Comparison of ENCODE assay signal across 24 cellular contexts in genomic region chr4:7389719-7390118, GRCh38. TPM values are rescaled to one million over a fixed set of nuclear protein-coding genes. Genes with fewer than 3 reads are reported as not detected.
A peak's percentile ranks its signal among the peaks of the same experiment; 100 is the strongest.
DNase-seq lines count a peak whose midpoint lies in the region; ATAC-seq and TF ChIP-seq lines count a peak whose summit lies in the region.
"Had no signal": no experiment of that assay in that cellular context is flagged by ENCODE, and none has a peak within 500 bp of the region (broad histone marks: within the 10 kb centered on the region; RNA-seq: fewer than 3 reads in every experiment).

No MANE protein-coding gene starts in this region.

- H3K4me1 ChIP-seq in GM23338 (ENCODE audit: insufficient read depth) (no peaks in the 10 kb centered on the region), stomach (no peaks in the 10 kb centered on the region), mesenchymal stem cell (ENCODE audit: control insufficient read depth, insufficient read depth, low read depth, low read length) (no peaks in the 10 kb centered on the region)
- H3K4me1 ChIP-seq: adrenal gland had no signal

- TF ChIP-seq CTCF in GM23338 (conservative IDR thresholded peaks at IDR 0.05; ENCODE audit: low read depth in 2 of 2) = no peak
- no peak for TF ChIP-seq CTCF in stomach (IDR thresholded peaks at IDR 0.05)

- no peaks in the 10 kb centered on the region for H3K79me2 ChIP-seq in GM23338 (replicated peaks; ENCODE audit: insufficient read depth)

- no peaks in the 10 kb centered on the region for H3K4me1 Mint-ChIP-seq in activated CD4-positive, alpha-beta memory T cell treated with anti-CD3 and anti-CD28 coated beads, Interleukin-2, amount 10 ng/mL, durations not matched to agents 7 days and 5 days
- H3K4me1 Mint-ChIP-seq in activated CD4-positive, alpha-beta memory T cell treated with anti-CD3 and anti-CD28 coated beads for 36 hours (ENCODE audit: low read depth) = no peaks in the 10 kb centered on the region
- H3K4me1 Mint-ChIP-seq in GM23338 = peaks cover 3% of the 10 kb centered on the region; the same call in 2 of the 3 replicates
- no peaks in the 10 kb centered on the region for H3K4me1 Mint-ChIP-seq in activated naive CD8-positive, alpha-beta T cell treated with anti-CD3 and anti-CD28 coated beads for 36 hours
- H3K4me1 Mint-ChIP-seq: stimulated activated naive B cell treated with anti-CD40 and anti-IgM and Interleukin-4, amounts not matched to agents 10 μg/mL and 1 μg/mL and 100 μg/mL, for 72 hours had no signal

- WGBS in stomach, 5 donors = 48 to 59% (median 50%) methylated on average over 9 to 12 of the region's 12 CpGs
- 73% methylated on average over 12 of the region's 12 CpGs for WGBS in mesenchymal stem cell

- H3K18ac ChIP-seq in mesenchymal stem cell (ENCODE audit: low read depth in 1 of 2, low read length in 2 of 2) = no peak overlapping the region

- H2BK5ac ChIP-seq in mesenchymal stem cell (ENCODE audit: low read depth, low read length, poor library complexity, severe bottlenecking) = no peak overlapping the region

- no peaks in the 10 kb centered on the region for H3K27me3 Mint-ChIP-seq in activated CD4-positive, alpha-beta memory T cell treated with anti-CD3 and anti-CD28 coated beads, Interleukin-2, amount 10 ng/mL, durations not matched to agents 7 days and 5 days
- peaks cover 5% of the 10 kb centered on the region for H3K27me3 Mint-ChIP-seq in activated CD4-positive, alpha-beta memory T cell treated with anti-CD3 and anti-CD28 coated beads for 36 hours
- peaks cover 10% of the 10 kb centered on the region for H3K27me3 Mint-ChIP-seq in GM23338 (ENCODE audit: insufficient read depth, low read depth, poor library complexity)
- H3K27me3 Mint-ChIP-seq in activated naive CD8-positive, alpha-beta T cell treated with anti-CD3 and anti-CD28 coated beads for 36 hours = no peaks in the 10 kb centered on the region

- no peak overlapping the region for H3K14ac ChIP-seq in mesenchymal stem cell (ENCODE audit: low read length in 2 of 2)

- no peak overlapping the region for H3K4me3 Mint-ChIP-seq in activated CD4-positive, alpha-beta memory T cell treated with anti-CD3 and anti-CD28 coated beads, Interleukin-2, amount 10 ng/mL, durations not matched to agents 7 days and 5 days
- no peak overlapping the region for H3K4me3 Mint-ChIP-seq in activated CD4-positive, alpha-beta memory T cell treated with anti-CD3 and anti-CD28 coated beads for 36 hours
- no peak overlapping the region for H3K4me3 Mint-ChIP-seq in GM23338
- no peak overlapping the region for H3K4me3 Mint-ChIP-seq in activated naive CD8-positive, alpha-beta T cell treated with anti-CD3 and anti-CD28 coated beads for 36 hours
- H3K4me3 Mint-ChIP-seq: mesothelial cell of epicardium; nephron; stimulated activated naive B cell treated with anti-CD40 and anti-IgM and Interleukin-4, amounts not matched to agents 10 μg/mL and 1 μg/mL and 100 μg/mL, for 72 hours had no signal

- no peak for TF ChIP-seq EP300 in stomach (IDR thresholded peaks at IDR 0.05)

- H3K9ac ChIP-seq in mesenchymal stem cell (ENCODE audit: low read length) = no peak overlapping the region

- H3K36me3 ChIP-seq in GM23338 (ENCODE audit: insufficient read depth) (no peaks in the 10 kb centered on the region), stomach (no peaks in the 10 kb centered on the region), mesenchymal stem cell (ENCODE audit: control insufficient read depth in 1 of 2, insufficient read depth in 2 of 2, low read depth in 1 of 2, low read length in 2 of 2) (no peaks in the 10 kb centered on the region)
- H3K36me3 ChIP-seq: adrenal gland, tibial nerve had no signal

- H3K4me2 ChIP-seq in GM23338 = no peak overlapping the region
- no peak overlapping the region for H3K4me2 ChIP-seq in mesenchymal stem cell (ENCODE audit: low read length, poor library complexity, severe bottlenecking)

- POLR2A ChIA-PET in activated CD4-positive, alpha-beta memory T cell treated with anti-CD3 and anti-CD28 coated beads, Interleukin-2, amount 10 ng/mL, durations not matched to agents 7 days and 5 days (lab: Charles Lee) = no interaction called here
- POLR2A ChIA-PET in activated CD4-positive, alpha-beta memory T cell treated with anti-CD3 and anti-CD28 coated beads for 36 hours (lab: Charles Lee) = no interaction called here

- H3K4me3 ChIP-seq in GM23338 (no peak overlapping the region), stomach (no peak overlapping the region), mesenchymal stem cell (ENCODE audit: insufficient read depth in 1 of 2, low read depth in 1 of 2, low read length in 2 of 2) (no peak overlapping the region)
- H3K4me3 ChIP-seq: adrenal gland, tibial nerve had no signal

- H2BK120ac ChIP-seq in mesenchymal stem cell (ENCODE audit: low read depth, low read length) = no peak overlapping the region

- H4K20me1 ChIP-seq in GM23338 (replicated peaks; ENCODE audit: insufficient read depth) = no peaks in the 10 kb centered on the region

- peak; percentile 12 for DNase-seq in activated CD4-positive, alpha-beta memory T cell treated with anti-CD3 and anti-CD28 coated beads, Interleukin-2, amount 10 ng/mL, durations not matched to agents 7 days and 5 days
- DNase-seq in activated CD4-positive, alpha-beta memory T cell treated with anti-CD3 and anti-CD28 coated beads for 36 hours = no peak
- no peak for DNase-seq in GM23338 (ENCODE audit: low spot score)
- DNase-seq in left lobe of liver (ENCODE audit: low spot score) = peak; percentile 29
- peak; percentile 16 for DNase-seq in stomach
- no peak for DNase-seq in activated naive CD8-positive, alpha-beta T cell treated with anti-CD3 and anti-CD28 coated beads for 36 hours
- no peak for DNase-seq in mesenchymal stem cell
- DNase-seq: activated CD4-positive, CD25-positive, alpha-beta regulatory T cell treated with anti-CD3 and anti-CD28 coated beads, Interleukin-2, amount 50 U/mL, for 72 hours; activated effector memory CD4-positive, alpha-beta T cell treated with Interleukin-2 at 50 U/mL for 16 hours; AML-193; cortex of kidney; NCI-H1694; NCI-H774; Right ventricle myocardium superior; stimulated activated CD4-positive, alpha-beta T cell treated with anti-CD3 and anti-CD28 coated beads, Interleukin-1b, Interleukin-23, amount 100 ng/mL, for 48 hours; stimulated activated naive B cell treated with anti-CD40 and anti-IgM and Interleukin-4, amounts not matched to agents 10 μg/mL and 1 μg/mL and 100 μg/mL, for 72 hours; SW 1271 had no signal

- 0 out of 2 replicates have a peak, but pooled peaks cover 4% of the 10 kb centered on the region for H3F3A ChIP-seq in GM23338 (replicated peaks; ENCODE audit: low read depth)

- no peaks in the 10 kb centered on the region for H3K36me3 Mint-ChIP-seq in activated CD4-positive, alpha-beta memory T cell treated with anti-CD3 and anti-CD28 coated beads, Interleukin-2, amount 10 ng/mL, durations not matched to agents 7 days and 5 days (ENCODE audit: low read depth)
- H3K36me3 Mint-ChIP-seq in activated CD4-positive, alpha-beta memory T cell treated with anti-CD3 and anti-CD28 coated beads for 36 hours = no peaks in the 10 kb centered on the region
- H3K36me3 Mint-ChIP-seq in GM23338 (ENCODE audit: low read depth) = no peaks in the 10 kb centered on the region
- no peaks in the 10 kb centered on the region for H3K36me3 Mint-ChIP-seq in activated naive CD8-positive, alpha-beta T cell treated with anti-CD3 and anti-CD28 coated beads for 36 hours
- H3K36me3 Mint-ChIP-seq: mesothelial cell of epicardium; stimulated activated naive B cell treated with anti-CD40 and anti-IgM and Interleukin-4, amounts not matched to agents 10 μg/mL and 1 μg/mL and 100 μg/mL, for 72 hours had no signal

- H3K23ac ChIP-seq in mesenchymal stem cell (ENCODE audit: low read length in 2 of 2) = no peak overlapping the region

- H4K91ac ChIP-seq in mesenchymal stem cell (ENCODE audit: low read length) = no peak overlapping the region

- H3K27me3 ChIP-seq in GM23338 (ENCODE audit: insufficient read depth) = no peaks in the 10 kb centered on the region
- peaks cover 0 to 39% (median 7%) of the 10 kb centered on the region in 3 donors for H3K27me3 ChIP-seq in stomach
- peaks cover 33 to 51% of the 10 kb centered on the region in 2 experiments for H3K27me3 ChIP-seq in mesenchymal stem cell (ENCODE audit: control insufficient read depth in 1 of 2, insufficient read depth in 1 of 2, low read length in 2 of 2)
- H3K27me3 ChIP-seq: adrenal gland, tibial nerve had no signal

- no peak overlapping the region for H2AK5ac ChIP-seq in mesenchymal stem cell (ENCODE audit: low read length, severe bottlenecking)

- peaks cover 15% of the 10 kb centered on the region for H3K9me3 Mint-ChIP-seq in activated CD4-positive, alpha-beta memory T cell treated with anti-CD3 and anti-CD28 coated beads, Interleukin-2, amount 10 ng/mL, durations not matched to agents 7 days and 5 days
- peaks cover 11% of the 10 kb centered on the region for H3K9me3 Mint-ChIP-seq in activated CD4-positive, alpha-beta memory T cell treated with anti-CD3 and anti-CD28 coated beads for 36 hours
- no peaks in the 10 kb centered on the region for H3K9me3 Mint-ChIP-seq in GM23338
- H3K9me3 Mint-ChIP-seq in activated naive CD8-positive, alpha-beta T cell treated with anti-CD3 and anti-CD28 coated beads for 36 hours = peaks cover 7% of the 10 kb centered on the region
- H3K9me3 Mint-ChIP-seq: mesothelial cell of epicardium, nephron had no signal

- H3K79me1 ChIP-seq in mesenchymal stem cell (replicated peaks; ENCODE audit: low read length, poor library complexity, severe bottlenecking) = no peaks in the 10 kb centered on the region

- no peak overlapping the region for H2BK12ac ChIP-seq in mesenchymal stem cell (ENCODE audit: low read length in 2 of 2)

- CTCF ChIA-PET in activated CD4-positive, alpha-beta memory T cell treated with anti-CD3 and anti-CD28 coated beads, Interleukin-2, amount 10 ng/mL, durations not matched to agents 7 days and 5 days (lab: Charles Lee) = no interaction called here
- CTCF ChIA-PET in activated CD4-positive, alpha-beta memory T cell treated with anti-CD3 and anti-CD28 coated beads for 36 hours (lab: Charles Lee) = no interaction called here

- no peak overlapping the region for H4K8ac ChIP-seq in mesenchymal stem cell (ENCODE audit: low read length)

- ATAC-seq in GM23338 (peak; percentile 40), left lobe of liver (no peak)
- no peak for ATAC-seq in activated CD4-positive, CD25-positive, alpha-beta regulatory T cell treated with anti-CD3 and anti-CD28 coated beads, Interleukin-2, amount 50 U/mL, for 24 hours
- ATAC-seq: stimulated activated naive B cell treated with anti-CD40 and anti-IgM and Interleukin-4, amounts not matched to agents 10 μg/mL and 1 μg/mL and 100 μg/mL, for 72 hours had no signal

- no peak overlapping the region for H3K27ac Mint-ChIP-seq in activated CD4-positive, alpha-beta memory T cell treated with anti-CD3 and anti-CD28 coated beads, Interleukin-2, amount 10 ng/mL, durations not matched to agents 7 days and 5 days
- no peak overlapping the region for H3K27ac Mint-ChIP-seq in activated CD4-positive, alpha-beta memory T cell treated with anti-CD3 and anti-CD28 coated beads for 36 hours
- no peak overlapping the region for H3K27ac Mint-ChIP-seq in GM23338
- no peak overlapping the region for H3K27ac Mint-ChIP-seq in activated naive CD8-positive, alpha-beta T cell treated with anti-CD3 and anti-CD28 coated beads for 36 hours
- H3K27ac Mint-ChIP-seq: mesothelial cell of epicardium; stimulated activated naive B cell treated with anti-CD40 and anti-IgM and Interleukin-4, amounts not matched to agents 10 μg/mL and 1 μg/mL and 100 μg/mL, for 72 hours had no signal

- no peaks in the 10 kb centered on the region for H3K9me3 ChIP-seq in stomach
- no peaks in the 10 kb centered on the region for H3K9me3 ChIP-seq in mesenchymal stem cell (ENCODE audit: control insufficient read depth, low read length)
- H3K9me3 ChIP-seq: adrenal gland, tibial nerve had no signal

- H3K27ac ChIP-seq in GM23338 (ENCODE audit: low read depth) = no peak overlapping the region
- no peak overlapping the region for H3K27ac ChIP-seq in stomach
- no peak overlapping the region for H3K27ac ChIP-seq in mesenchymal stem cell (ENCODE audit: low read length, poor library complexity, severe bottlenecking)
- H3K27ac ChIP-seq: adrenal gland, tibial nerve had no signal

- no peak for TF ChIP-seq POLR2A in stomach (IDR thresholded peaks at IDR 0.05)

- no peak overlapping the region for H3K4ac ChIP-seq in mesenchymal stem cell (ENCODE audit: low read depth in 1 of 2, low read length in 2 of 2)

- H3K9me2 ChIP-seq in GM23338 (ENCODE audit: insufficient read depth) = no peaks in the 10 kb centered on the region

- intact Hi-C loops in activated CD4-positive, alpha-beta memory T cell treated with anti-CD3 and anti-CD28 coated beads for 36 hours (cut with micrococcal nuclease) = no loop called here
- intact Hi-C loops in stomach (cut with DNase I; ENCODE audit: low total_unique reads) = no loop called here

- no peak overlapping the region for H2BK15ac ChIP-seq in mesenchymal stem cell (ENCODE audit: low read depth, poor library complexity, severe bottlenecking)

- H2AFZ ChIP-seq in GM23338 (no peak overlapping the region), mesenchymal stem cell (ENCODE audit: low read depth, low read length) (no peak overlapping the region)

RNA-seq across cellular contexts. Expression of gene PSAPL1, which starts 45.0 kb away (rescaled TPM):
- total RNA-seq in activated CD4-positive, alpha-beta memory T cell treated with anti-CD3 and anti-CD28 coated beads, Interleukin-2, amount 10 ng/mL, durations not matched to agents 7 days and 5 days = not detected
- not detected for total RNA-seq in activated CD4-positive, alpha-beta memory T cell treated with anti-CD3 and anti-CD28 coated beads for 36 hours
- not detected in 2 replicates for total RNA-seq in GM23338 (2014; rRNA removed; shearing (Covaris generic))
- polyA plus RNA-seq in GM23338 (2016; fragmentation: Nextera tagmentation; extraction: Ambion mirVana) (not detected in 2 replicates), stomach (1 to 10 TPM in 2 of 3 donors, under 1 TPM in 1; 0.03 to 7.0 (median 4.3) TPM)
- total RNA-seq in left lobe of liver (not detected), stomach (10 to 100 TPM in 2 of 5 donors, under 1 TPM in 1, not detected in 2; 0.45 to 37.5 (median 14.8) TPM)
- not detected for total RNA-seq in activated naive CD8-positive, alpha-beta T cell treated with anti-CD3 and anti-CD28 coated beads for 36 hours
- polyA plus RNA-seq in mesenchymal stem cell (2013, experiment 1 of 2) = not detected
- polyA plus RNA-seq in mesenchymal stem cell (2013, experiment 2 of 2) = not detected
- total RNA-seq: A172, adrenal gland, mesothelial cell of epicardium, Right ventricle myocardium superior, skeletal muscle tissue had no signal

Comparison
In these comparisons a context has a peak if more than half of its experiments do, and no peak if none do; other contexts are left out.
1. DNase-seq: peak in activated CD4-positive, alpha-beta memory T cell treated with anti-CD3 and anti-CD28 coated beads, Interleukin-2, amount 10 ng/mL, durations not matched to agents 7 days and 5 days (single experiment), left lobe of liver (single experiment) and stomach (single experiment); none in activated CD4-positive, alpha-beta memory T cell treated with anti-CD3 and anti-CD28 coated beads for 36 hours (single experiment), GM23338 (single experiment), activated naive CD8-positive, alpha-beta T cell treated with anti-CD3 and anti-CD28 coated beads for 36 hours (single experiment) and mesenchymal stem cell (single experiment).